1 cellular context compared by ENCODE assay signal in the genomic region with DNA sequence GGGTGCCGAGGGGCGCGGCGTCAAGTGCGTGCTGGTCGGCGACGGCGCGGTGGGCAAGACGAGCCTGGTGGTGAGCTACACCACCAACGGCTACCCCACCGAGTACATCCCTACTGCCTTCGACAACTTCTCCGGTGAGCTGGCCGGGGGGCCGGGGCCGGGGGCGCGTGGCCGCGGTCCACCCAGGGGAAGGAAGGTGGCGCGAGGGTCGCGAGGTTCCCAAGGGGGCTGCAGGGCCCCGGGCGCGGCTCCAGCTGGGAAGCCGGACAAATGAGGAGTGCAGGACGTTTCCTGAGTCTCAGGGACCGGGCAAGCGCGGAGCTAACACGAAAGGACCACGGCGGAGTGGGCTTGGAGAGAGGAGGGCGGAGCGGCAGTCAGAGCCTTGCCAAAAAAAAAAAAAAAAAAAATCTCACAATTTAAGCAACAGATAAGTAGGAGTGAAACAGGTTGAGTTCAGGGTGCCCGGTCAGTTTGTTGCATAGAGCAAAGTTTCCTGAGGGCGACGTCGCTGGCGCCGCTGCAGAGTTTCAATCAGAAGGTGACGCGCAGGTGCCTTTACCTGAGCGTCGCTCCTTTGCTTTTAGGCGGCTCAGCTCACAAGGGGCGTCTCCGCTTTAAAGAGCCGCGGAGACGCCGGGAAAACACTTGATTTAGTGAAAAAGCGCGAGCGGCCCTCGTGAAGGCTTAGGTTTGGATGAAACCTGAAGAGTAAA.
TF ChIP-seq lines count a peak whose summit lies in the region.

No MANE protein-coding gene starts in this region.

TF ChIP-seq in liver, 16 proteins besides CTCF, POLR2A, EP300 and RAD21 (continued from another document):
- TF ChIP-seq REST (IDR thresholded peaks at IDR 0.05) (peak; percentile 85), SP1 (IDR thresholded peaks at IDR 0.05) (peak; percentile 37)
